ENCODE assay signal across 7 cellular contexts in genomic region chr17:18451001-18451400, GRCh38. TPM values are rescaled to one million over a fixed set of nuclear protein-coding genes. Genes with fewer than 3 reads are reported as not detected.
"Had no signal": no experiment of that assay in that cellular context is flagged by ENCODE, and none has a peak within 500 bp of the region (broad histone marks: within the 10 kb centered on the region; RNA-seq: fewer than 3 reads in every experiment).

No MANE protein-coding gene starts in this region.

RNA-seq across cellular contexts. Expression of gene LGALS9C, which starts 25.6 kb away (rescaled TPM):
- total RNA-seq: LHCN-M2, MCF 10A, PC-3, Right ventricle myocardium superior, RPMI7951, SJSA1 had no signal
- polyA plus RNA-seq: SK-N-SH had no signal
